9 cellular contexts compared by ENCODE assay signal in genomic region chr4:54440394-54441223, GRCh38.
A peak's percentile ranks its signal among the peaks of the same experiment; 100 is the strongest.
DNase-seq lines count a peak whose midpoint lies in the region; ATAC-seq and TF ChIP-seq lines count a peak whose summit lies in the region.
"Had no signal": no experiment of that assay in that cellular context is flagged by ENCODE, and none has a peak within 500 bp of the region (broad histone marks: within the 10 kb centered on the region; RNA-seq: fewer than 3 reads in every experiment).

No MANE protein-coding gene starts in this region.

- H3K4me3 ChIP-seq in Loucy (ENCODE audit: low read length, poor library complexity, severe bottlenecking), result peak overlapping the region; percentile 21
- no peak overlapping the region for H3K4me3 ChIP-seq in astrocyte of the cerebellum (ENCODE audit: low read depth, low read length)
- peak overlapping the region in 1 of 2 donors; percentile 8 for H3K4me3 ChIP-seq in tibial artery

- peak overlapping the region; percentile 45 for H3K4me2 ChIP-seq in Loucy (ENCODE audit: low read depth, low read length, poor library complexity, severe bottlenecking)

- H3K79me2 ChIP-seq in Loucy (ENCODE audit: insufficient read depth, low read length), result no peaks in the 10 kb centered on the region

- H3K4me1 ChIP-seq in Loucy (ENCODE audit: insufficient read depth, low read length, poor library complexity, severe bottlenecking), result no peaks in the 10 kb centered on the region
- H3K4me1 ChIP-seq in tibial artery, result no peaks in the 10 kb centered on the region

- TF ChIP-seq CTCF in Loucy (conservative IDR thresholded peaks at IDR 0.05; ENCODE audit: low read length), result peak; percentile 81
- TF ChIP-seq CTCF in astrocyte of the cerebellum (IDR thresholded peaks at IDR 0.05; ENCODE audit: low read depth, low read length, missing control alignments), result peak; percentile 57
- TF ChIP-seq CTCF in tibial artery (IDR thresholded peaks at IDR 0.05), result peak; percentile 43 to 44

- H3K27me3 ChIP-seq in Loucy (ENCODE audit: insufficient read depth, low read length, poor library complexity, severe bottlenecking) (no peaks in the 10 kb centered on the region), tibial artery (no peaks in the 10 kb centered on the region)

- peak overlapping the region; percentile 47 for H2AFZ ChIP-seq in Loucy (ENCODE audit: low read length)

- H3K9me2 ChIP-seq in Loucy (replicated peaks; ENCODE audit: low read depth, low read length), result no peaks in the 10 kb centered on the region

- in situ Hi-C loops in astrocyte of the cerebellum (cut with HindIII; ENCODE audit: low sequenced_read_pairs), result no loop called here

- no peaks in the 10 kb centered on the region for H3K9me3 ChIP-seq in Loucy (ENCODE audit: insufficient read depth, low read depth, low read length)
- no peaks in the 10 kb centered on the region for H3K9me3 ChIP-seq in tibial artery

- H3K36me3 ChIP-seq in Loucy (ENCODE audit: insufficient read depth, low read length), result no peaks in the 10 kb centered on the region
- no peaks in the 10 kb centered on the region for H3K36me3 ChIP-seq in tibial artery

- H4K20me1 ChIP-seq in Loucy (ENCODE audit: insufficient read depth, low read length, poor library complexity, severe bottlenecking), result no peaks in the 10 kb centered on the region

- DNase-seq in ELR (ENCODE audit: low read depth), result peak; percentile 54
- peak; percentile 13 for DNase-seq in astrocyte of the cerebellum (ENCODE audit: low read depth)
- peak; percentile 51 for DNase-seq in iPS-NIHi7 (ENCODE audit: extremely low spot score)
- no peak for DNase-seq in tibial artery
- no peak for DNase-seq in activated T-cell treated with anti-CD3 and anti-CD28 coated beads, Interleukin-2, amount 50 U/mL, for 48 hours
- no peak for DNase-seq in GM19240 (ENCODE audit: insufficient read length, low spot score)
- DNase-seq: activated B cell treated with CpG ODN at 0.5 μM for 24 hours had no signal

- H3F3A ChIP-seq in Loucy (ENCODE audit: low read depth), result no peaks in the 10 kb centered on the region

- peak overlapping the region in 1 of 2 donors; percentile 13 for H3K27ac ChIP-seq in tibial artery

- ATAC-seq in GM19324 (IDR thresholded peaks at IDR 0.05; ENCODE audit: low FRiP score, unreplicated experiment), result no peak

- intact Hi-C loops in tibial artery (cut with DNase I; ENCODE audit: low total_unique reads), result no loop called here

- no peak overlapping the region for H3K9ac ChIP-seq in Loucy (ENCODE audit: low read depth, low read length, poor library complexity, severe bottlenecking)

Comparison
In these comparisons a context has a peak if more than half of its experiments do, and no peak if none do; other contexts are left out.
1. DNase-seq: peak in ELR (single experiment), astrocyte of the cerebellum (single experiment) and iPS-NIHi7 (single experiment); none in tibial artery (0 of 2), activated T-cell treated with anti-CD3 and anti-CD28 coated beads, Interleukin-2, amount 50 U/mL, for 48 hours (0 of 2) and GM19240 (single experiment).
2. Peak in every context shown above with its lines, with median percentiles within 50 percentile points of each other: CTCF ChIP-seq.